Comparison of ENCODE assay signal across 1 cellular context in genomic region chr6:43262000-43262779, GRCh38.
A peak's percentile ranks its signal among the peaks of the same experiment; 100 is the strongest.
TF ChIP-seq lines count a peak whose summit lies in the region.

No MANE protein-coding gene starts in this region.

TF ChIP-seq in HepG2, 621 proteins besides CTCF, POLR2A, EP300 and RAD21 (continued from another document and continues in another):
- TF ChIP-seq ZNF407 (CRISPR knock-in tag; IDR thresholded peaks at IDR 0.05; ENCODE audit: not compliant biosample characterization) (no peak), CREB3 (CRISPR knock-in tag; IDR thresholded peaks at IDR 0.05) (no peak), ZNF704 (CRISPR knock-in tag; IDR thresholded peaks at IDR 0.05; ENCODE audit: borderline replicate concordance) (no peak), MIER3 (CRISPR knock-in tag; IDR thresholded peaks at IDR 0.05; ENCODE audit: borderline replicate concordance) (no peak), ARNTL (CRISPR knock-in tag; IDR thresholded peaks at IDR 0.05) (no peak), ZHX1 (CRISPR knock-in tag; IDR thresholded peaks at IDR 0.05; ENCODE audit: low read depth) (0 out of 2 replicates have a peak, but pooled peaks have one; percentile 59), ZBTB37 (CRISPR knock-in tag; IDR thresholded peaks at IDR 0.05) (no peak), CENPX (CRISPR knock-in tag; IDR thresholded peaks at IDR 0.05) (no peak), MATR3 (CRISPR knock-in tag; IDR thresholded peaks at IDR 0.05) (no peak), ZNF563 (CRISPR knock-in tag; IDR thresholded peaks at IDR 0.05) (no peak), ZBTB7B (CRISPR knock-in tag; IDR thresholded peaks at IDR 0.05) (peak; percentile 59; the same call in 1 of the 2 replicates), ZNF225 (CRISPR knock-in tag; IDR thresholded peaks at IDR 0.05) (peak; percentile 38; the same call in 1 of the 2 replicates), ZFP41 (CRISPR knock-in tag; IDR thresholded peaks at IDR 0.05; ENCODE audit: borderline replicate concordance) (no peak), ZBTB7A (CRISPR knock-in tag; IDR thresholded peaks at IDR 0.05) (0 out of 2 replicates have a peak, but pooled peaks have one; percentile 60), ZBTB49 (CRISPR knock-in tag; IDR thresholded peaks at IDR 0.05; ENCODE audit: borderline replicate concordance) (no peak), ZNF800 (CRISPR knock-in tag; IDR thresholded peaks at IDR 0.05) (no peak), FOXA1 (IDR thresholded peaks at IDR 0.05) (no peak), FOXA1 (CRISPR knock-in tag; IDR thresholded peaks at IDR 0.05) (peak; percentile 47; the same call in 1 of the 2 replicates), RXRA (CRISPR knock-in tag; IDR thresholded peaks at IDR 0.05) (peak; percentile 34; the same call in 1 of the 2 replicates), MTF2 (CRISPR knock-in tag; IDR thresholded peaks at IDR 0.05; ENCODE audit: borderline replicate concordance) (no peak), NR2F1 (CRISPR knock-in tag; IDR thresholded peaks at IDR 0.05) (no peak), ZNF263 (CRISPR knock-in tag; IDR thresholded peaks at IDR 0.05) (no peak), LCORL (IDR thresholded peaks at IDR 0.05) (no peak), LCORL (CRISPR knock-in tag; IDR thresholded peaks at IDR 0.05) (0 out of 2 replicates have a peak, but pooled peaks have one; percentile 34), CBX5 (CRISPR knock-in tag; IDR thresholded peaks at IDR 0.05; ENCODE audit: borderline replicate concordance) (0 out of 2 replicates have a peak, but pooled peaks have one; percentile 44), ZFP36L1 (CRISPR knock-in tag; IDR thresholded peaks at IDR 0.05) (no peak), ZNF280B (CRISPR knock-in tag; IDR thresholded peaks at IDR 0.05; ENCODE audit: borderline replicate concordance) (no peak), SIN3A (IDR thresholded peaks at IDR 0.05; ENCODE audit: borderline replicate concordance, low read depth, low read length) (no peak), ATRX (CRISPR knock-in tag; IDR thresholded peaks at IDR 0.05; ENCODE audit: borderline replicate concordance) (no peak), MED1 (CRISPR knock-in tag; IDR thresholded peaks at IDR 0.05) (peak; percentile 14; the same call in 1 of the 2 replicates), ZNF639 (CRISPR knock-in tag; conservative IDR thresholded peaks at IDR 0.05) (no peak), ZNF274 (CRISPR knock-in tag; IDR thresholded peaks at IDR 0.05) (no peak), DNMT1 (CRISPR knock-in tag; IDR thresholded peaks at IDR 0.05) (no peak)
